In the genomic region with DNA sequence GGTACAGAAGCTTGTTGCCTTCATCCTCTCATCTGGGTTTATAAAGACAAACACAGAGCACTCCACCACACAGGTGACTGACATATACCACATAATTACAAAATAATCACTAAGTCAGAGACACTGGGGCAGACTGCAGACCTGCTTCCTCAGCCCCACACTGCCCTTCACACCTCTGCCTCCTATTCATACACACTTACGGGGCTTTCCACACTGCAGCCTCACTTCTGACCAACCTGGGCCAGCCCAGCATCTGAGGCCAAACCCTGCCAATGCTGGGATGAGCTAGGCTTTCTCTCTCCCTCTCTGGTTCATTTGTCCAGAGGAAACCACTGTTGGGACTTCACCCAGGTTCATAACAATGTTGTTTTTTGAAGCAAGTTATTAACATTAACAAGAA, we compare ENCODE assay signal across 18 cellular contexts. TPM values are rescaled to one million over a fixed set of nuclear protein-coding genes. Genes with fewer than 3 reads are reported as not detected.
DNase-seq lines count a peak whose midpoint lies in the region; ATAC-seq, FAIRE-seq and TF ChIP-seq lines count a peak whose summit lies in the region.
"Had no signal": no experiment of that assay in that cellular context is flagged by ENCODE, and none has a peak within 500 bp of the region (broad histone marks: within the 10 kb centered on the region; RNA-seq: fewer than 3 reads in every experiment).

No MANE protein-coding gene starts in this region.

- no peak for FAIRE-seq in kidney (lab: Jason Lieb, UNC)
- FAIRE-seq: HTR-8/SVneo had no signal

- no peak overlapping the region for H3K27ac Mint-ChIP-seq in activated naive CD4-positive, alpha-beta T cell treated with anti-CD3 and anti-CD28 coated beads, Interleukin-2, amount 50 U/mL, for 24 hours
- H3K27ac Mint-ChIP-seq: CD8-positive, alpha-beta T cell had no signal

- WGBS in right cardiac atrium, result 82% methylated on average over 1 of the region's 1 CpG

- H3K27me3 Mint-ChIP-seq in activated naive CD4-positive, alpha-beta T cell treated with anti-CD3 and anti-CD28 coated beads, Interleukin-2, amount 50 U/mL, for 24 hours, result peaks cover 52% of the 10 kb centered on the region

- peaks cover 23% of the 10 kb centered on the region for H3K4me1 Mint-ChIP-seq in activated naive CD4-positive, alpha-beta T cell treated with anti-CD3 and anti-CD28 coated beads, Interleukin-2, amount 50 U/mL, for 24 hours

- H3K9ac ChIP-seq in kidney (ENCODE audit: low read length in 2 of 2), result peak overlapping the region; percentile 37 to 65

- H3K4me3 ChIP-seq in H7 (ENCODE audit: insufficient read depth, low read depth, low read length) (no peak overlapping the region), kidney (ENCODE audit: low read length in 2 of 2) (peak overlapping the region; percentile 66 to 71), right cardiac atrium (ENCODE audit: low read length) (no peak overlapping the region)
- H3K4me3 ChIP-seq: PC-9, SK-N-MC had no signal

- H3K36me3 ChIP-seq in H7 (replicated peaks; ENCODE audit: control insufficient read depth, insufficient read depth, low read length) (no peaks in the 10 kb centered on the region), kidney (ENCODE audit: control insufficient read depth in 1 of 2, insufficient read depth in 2 of 2, low read length in 2 of 2) (peaks cover 0 to 19% of the 10 kb centered on the region in 2 donors)

- H3K4me1 ChIP-seq in kidney (ENCODE audit: control insufficient read depth in 1 of 2, insufficient read depth in 1 of 2, low read depth in 1 of 2, low read length in 2 of 2) (peaks cover 1 to 3% of the 10 kb centered on the region in 2 donors), right cardiac atrium (ENCODE audit: control insufficient read depth, insufficient read depth, low read length) (peaks cover 1% of the 10 kb centered on the region)

- H3K27ac ChIP-seq in kidney (ENCODE audit: low read depth in 2 of 2, low read length in 2 of 2), result peak overlapping the region; percentile 58 to 75
- H3K27ac ChIP-seq in right cardiac atrium (ENCODE audit: low read length), result no peak overlapping the region
- H3K27ac ChIP-seq: PC-9, SK-N-MC had no signal

- no peak for TF ChIP-seq CTCF in kidney (IDR thresholded peaks at IDR 0.05; ENCODE audit: borderline replicate concordance, extremely low read depth, insufficient read depth)

- H3K27me3 ChIP-seq in H7 (ENCODE audit: control insufficient read depth, insufficient read depth, low read length) (peaks cover 98% of the 10 kb centered on the region), right cardiac atrium (ENCODE audit: control insufficient read depth, insufficient read depth) (no peaks in the 10 kb centered on the region)

- no peak for DNase-seq in activated naive CD4-positive, alpha-beta T cell treated with Interleukin-2 at 50 U/mL for 16 hours
- DNase-seq in H7, result peak; percentile 31
- no peak for DNase-seq in kidney
- no peak for DNase-seq in putamen (ENCODE audit: low spot score)
- no peak for DNase-seq in right cardiac atrium
- DNase-seq: DND-41, GDM1, KBM-7, NCI-H1092, NCI-H1694, PC-9 had no signal

- intact Hi-C loops in kidney (cut with DNase I) (no loop called here), right cardiac atrium (cut with DNase I) (no loop called here)

- H3K36me3 Mint-ChIP-seq in activated naive CD4-positive, alpha-beta T cell treated with anti-CD3 and anti-CD28 coated beads, Interleukin-2, amount 50 U/mL, for 24 hours, result no peaks in the 10 kb centered on the region
- H3K36me3 Mint-ChIP-seq: CD8-positive, alpha-beta T cell had no signal

- ATAC-seq in right cardiac atrium (no peak), HG03045 (IDR thresholded peaks at IDR 0.05; ENCODE audit: unreplicated experiment) (no peak)
- ATAC-seq: CD8-positive, alpha-beta T cell had no signal

- H3K4me3 Mint-ChIP-seq in activated naive CD4-positive, alpha-beta T cell treated with anti-CD3 and anti-CD28 coated beads, Interleukin-2, amount 50 U/mL, for 24 hours, result peak overlapping the region; percentile 2
- H3K4me3 Mint-ChIP-seq: CD8-positive, alpha-beta T cell had no signal

- no peaks in the 10 kb centered on the region for H3K9me3 Mint-ChIP-seq in activated naive CD4-positive, alpha-beta T cell treated with anti-CD3 and anti-CD28 coated beads, Interleukin-2, amount 50 U/mL, for 24 hours
- H3K9me3 Mint-ChIP-seq: CD8-positive, alpha-beta T cell had no signal

- H3K9me3 ChIP-seq in kidney (ENCODE audit: control insufficient read depth in 1 of 2, low read length in 2 of 2), result no peaks in the 10 kb centered on the region
- no peaks in the 10 kb centered on the region for H3K9me3 ChIP-seq in right cardiac atrium (ENCODE audit: control insufficient read depth, low read length)

RNA-seq across cellular contexts. Expression of a gene that starts 4.5 kb away (rescaled TPM):
- total RNA-seq in H7 (2014; rRNA removed; shearing (Covaris generic)), result 0.28 and 1.6 TPM in 2 replicates
- total RNA-seq in kidney, result 19.6 TPM
- polyA plus RNA-seq in kidney (ENCODE audit: insufficient read depth, low read depth, low replicate concordance), result 132 TPM
- not detected for total RNA-seq in right cardiac atrium
- polyA plus RNA-seq in right cardiac atrium, result 0.18 TPM
- total RNA-seq: CD8-positive, alpha-beta T cell; M059J; PC-9 had no signal
- polyA plus RNA-seq: BJ had no signal

RNA-seq across cellular contexts. Expression of a gene that starts 34.7 kb away (rescaled TPM):
- total RNA-seq in H7 (2014; rRNA removed; shearing (Covaris generic)), result 3.7 and 8.0 TPM in 2 replicates
- total RNA-seq in kidney, result 29.9 TPM
- 102 TPM for polyA plus RNA-seq in kidney (ENCODE audit: insufficient read depth, low read depth, low replicate concordance)
- total RNA-seq in right cardiac atrium, result 10 to 100 TPM; 35.9 to 56.3 (median 44.3) TPM
- polyA plus RNA-seq in right cardiac atrium, result 50.3 TPM
- total RNA-seq: CD8-positive, alpha-beta T cell had no signal

Comparison
In these comparisons a context has a peak if more than half of its experiments do, and no peak if none do; other contexts are left out.
1. H3K4me3 ChIP-seq: peak in kidney (2 of 2); none in H7 (single experiment) and right cardiac atrium (single experiment).